ENCODE assay signal across 11 cellular contexts in the genomic region with DNA sequence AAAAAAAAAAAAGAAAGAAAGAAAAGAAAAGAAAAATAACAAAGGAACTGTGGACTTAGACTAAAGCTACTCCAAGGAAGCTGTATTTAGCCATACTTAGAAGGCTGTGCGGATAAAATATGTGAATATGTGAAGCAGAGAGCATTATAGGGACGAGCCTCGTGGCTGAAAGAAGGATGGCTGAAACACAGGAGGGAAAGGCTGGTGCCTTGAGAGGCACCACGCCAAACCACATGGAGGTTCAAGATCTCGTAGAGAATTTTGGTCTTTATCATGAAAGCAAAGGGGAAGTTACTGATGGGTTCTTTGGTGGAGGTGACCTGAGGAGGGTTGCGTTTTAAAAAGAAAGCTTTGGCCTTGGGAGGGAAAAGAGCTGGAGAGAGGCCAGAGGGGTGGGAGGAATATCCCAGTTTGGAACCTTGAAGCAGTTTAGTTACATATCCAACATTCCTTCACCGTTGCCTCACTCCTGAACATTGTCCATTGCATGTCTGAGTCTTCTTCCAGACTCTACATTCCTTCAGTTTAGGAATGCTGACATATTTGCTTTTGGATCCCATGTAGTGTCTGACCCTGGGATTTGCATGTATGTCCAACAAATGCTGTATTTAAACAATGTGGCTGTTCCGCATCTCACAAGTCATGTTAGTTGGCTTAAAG.
DNase-seq lines count a peak whose midpoint lies in the region; ATAC-seq, FAIRE-seq and TF ChIP-seq lines count a peak whose summit lies in the region.
"Had no signal": no experiment of that assay in that cellular context is flagged by ENCODE, and none has a peak within 500 bp of the region (broad histone marks: within the 10 kb centered on the region; RNA-seq: fewer than 3 reads in every experiment).

No MANE protein-coding gene starts in this region.

- no peak for FAIRE-seq in H54 (lab: Jason Lieb, UNC)

- intact Hi-C loops in left cardiac atrium (cut with DNase I): loop anchor here (5.0 kb wide), 2 partner anchors 84 to 104 kb away; a partner anchor contains a TSS

- in situ Hi-C loops in G401 (cut with HindIII; ENCODE audit: low sequenced_read_pairs): loop anchor here (10.0 kb wide), 1 partner anchor 327 kb away; no protein-coding TSS in a partner anchor

- ATAC-seq in left cardiac atrium (peak; percentile 63 to 91), HG02852 (IDR thresholded peaks at IDR 0.05; ENCODE audit: unreplicated experiment) (no peak)

- no peak for TF ChIP-seq POLR2A in H54 (IDR thresholded peaks at IDR 0.05; ENCODE audit: low read depth, low read length)

- DNase-seq in GM04503 (ENCODE audit: low read depth): peak; percentile 69
- peak; percentile 74 for DNase-seq in astrocyte of the hippocampus (ENCODE audit: low read depth, low spot score)
- DNase-seq in left cardiac atrium: peak; percentile 34
- DNase-seq in stromal cell of bone marrow (ENCODE audit: low read depth): peak; percentile 3
- no peak for DNase-seq in H54 (ENCODE audit: insufficient read length, low spot score)
- no peak for DNase-seq in G401 (ENCODE audit: low spot score)
- DNase-seq in retina: no peak
- DNase-seq: activated CD4-positive, alpha-beta T cell treated with anti-CD3 and anti-CD28 coated beads, Interleukin-2, amount 50 U/mL, for 4 hours; activated naive CD4-positive, alpha-beta T cell treated with Interleukin-2 at 50 U/mL for 16 hours; NCI-H526 treated with DMSO at 0.1 percent for 48 hours had no signal

Comparison
In these comparisons a context has a peak if more than half of its experiments do, and no peak if none do; other contexts are left out.
1. DNase-seq: peak in GM04503 (single experiment), astrocyte of the hippocampus (single experiment), left cardiac atrium (single experiment) and stromal cell of bone marrow (single experiment); none in H54 (single experiment), G401 (single experiment) and retina (single experiment).